In the genomic region with DNA sequence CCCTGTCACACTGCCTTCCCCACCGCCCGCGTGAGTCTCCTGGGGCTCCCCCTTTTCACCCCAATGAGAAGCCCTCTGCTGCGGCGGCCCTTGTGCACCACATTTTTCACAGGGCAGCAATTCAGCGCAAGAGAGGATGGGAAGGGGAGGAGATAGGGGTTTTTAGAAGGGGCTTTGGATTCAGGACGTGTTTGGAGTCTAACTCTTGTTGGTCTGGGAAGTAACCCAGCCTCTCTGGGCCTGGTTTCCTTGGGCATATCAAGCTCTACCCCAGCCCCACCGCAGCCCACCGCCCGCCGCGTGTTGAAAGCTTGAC, we compare ENCODE assay signal across 9 cellular contexts. TPM values are rescaled to one million over a fixed set of nuclear protein-coding genes. Genes with fewer than 3 reads are reported as not detected.
A peak's percentile ranks its signal among the peaks of the same experiment; 100 is the strongest.
DNase-seq lines count a peak whose midpoint lies in the region; ATAC-seq and TF ChIP-seq lines count a peak whose summit lies in the region.
"Had no signal": no experiment of that assay in that cellular context is flagged by ENCODE, and none has a peak within 500 bp of the region (broad histone marks: within the 10 kb centered on the region; RNA-seq: fewer than 3 reads in every experiment).

No MANE protein-coding gene starts in this region.

- peaks cover 4 to 15% (median 11%) of the 10 kb centered on the region in 4 donors for H3K4me1 ChIP-seq in liver (ENCODE audit: control insufficient read depth in 4 of 4, insufficient read depth in 4 of 4, low read length in 3 of 4)
- H3K4me1 ChIP-seq in suprapubic skin = peaks cover 20% of the 10 kb centered on the region

- peaks cover 14% of the 10 kb centered on the region for H3K4me1 Mint-ChIP-seq in activated CD4-positive, alpha-beta T cell treated with anti-CD3 and anti-CD28 coated beads, Interleukin-2, amount 10 ng/mL, durations not matched to agents 24 days and 14 days

- H3K36me3 ChIP-seq in liver (ENCODE audit: control insufficient read depth in 4 of 4, insufficient read depth in 3 of 4, low read depth in 1 of 4, low read length in 3 of 4) (no peaks in the 10 kb centered on the region), suprapubic skin (no peaks in the 10 kb centered on the region)

- H3K27me3 Mint-ChIP-seq in activated CD4-positive, alpha-beta T cell treated with anti-CD3 and anti-CD28 coated beads, Interleukin-2, amount 10 ng/mL, durations not matched to agents 24 days and 14 days = peaks cover 58% of the 10 kb centered on the region

- no peaks in the 10 kb centered on the region for H3K36me3 Mint-ChIP-seq in activated CD4-positive, alpha-beta T cell treated with anti-CD3 and anti-CD28 coated beads, Interleukin-2, amount 10 ng/mL, durations not matched to agents 24 days and 14 days (ENCODE audit: low read depth)

- TF ChIP-seq POLR2A in suprapubic skin (IDR thresholded peaks at IDR 0.05) = no peak
- TF ChIP-seq POLR2A in GM18505 (IDR thresholded peaks at IDR 0.05; ENCODE audit: borderline replicate concordance, extremely low read depth, insufficient read depth, insufficient read length) = no peak

- H3K27ac ChIP-seq in angular gyrus (ENCODE audit: low read depth, low read length) = peak overlapping the region; percentile 89
- H3K27ac ChIP-seq in liver (ENCODE audit: low read depth in 1 of 2, low read length in 2 of 2) = no peak overlapping the region
- peak overlapping the region; percentile 77 for H3K27ac ChIP-seq in suprapubic skin

- no peak for TF ChIP-seq CTCF in liver (IDR thresholded peaks at IDR 0.05; ENCODE audit: low read depth, low read length, missing input control)
- TF ChIP-seq CTCF in suprapubic skin (IDR thresholded peaks at IDR 0.05) = no peak

- H3K4me3 ChIP-seq in liver (ENCODE audit: low read depth in 1 of 3, low read length in 3 of 3) (peak overlapping the region in 2 of 3 donors; percentile 31 to 69), suprapubic skin (peak overlapping the region; percentile 76)

- no peak for TF ChIP-seq RAD21 in liver (IDR thresholded peaks at IDR 0.05)

- H3K27ac Mint-ChIP-seq in activated CD4-positive, alpha-beta T cell treated with anti-CD3 and anti-CD28 coated beads, Interleukin-2, amount 10 ng/mL, durations not matched to agents 24 days and 14 days = no peak overlapping the region

- intact Hi-C loops in activated CD4-positive, alpha-beta T cell treated with anti-CD3 and anti-CD28 coated beads, Interleukin-2, amount 10 ng/mL, durations not matched to agents 24 days and 14 days (cut with micrococcal nuclease) = loop anchor here (5.0 kb wide), 1 partner anchor 54 kb away; the partner anchor contains the start of gene PERP

- 17% methylated on average over 12 of the region's 12 CpGs for WGBS in liver
- 20% methylated on average over 10 of the region's 12 CpGs for WGBS in suprapubic skin

- no peak for ATAC-seq in GM18505 (IDR thresholded peaks at IDR 0.05; ENCODE audit: unreplicated experiment)

- peaks cover 2 to 13% (median 4%) of the 10 kb centered on the region in 4 donors for H3K27me3 ChIP-seq in liver (ENCODE audit: control insufficient read depth in 4 of 4, insufficient read depth in 4 of 4, low read length in 3 of 4)
- H3K27me3 ChIP-seq in suprapubic skin = peaks cover 47% of the 10 kb centered on the region

- TF ChIP-seq EP300 in suprapubic skin (IDR thresholded peaks at IDR 0.05) = no peak

- peak; percentile 62 for DNase-seq in activated CD4-positive, alpha-beta T cell treated with anti-CD3 and anti-CD28 coated beads, Interleukin-2, amount 10 ng/mL, durations not matched to agents 24 days and 14 days
- no peak for DNase-seq in activated CD4-positive, alpha-beta T cell treated with anti-CD3 and anti-CD28 coated beads for 1 hour
- DNase-seq in suprapubic skin (ENCODE audit: low spot score in 2 of 2) (no peak), NCI-H1048 (lab: John Stamatoyannopoulos, UW) (no peak)
- DNase-seq in activated effector memory CD4-positive, alpha-beta T cell treated with Interleukin-2 at 50 U/mL for 16 hours = no peak

- H3K9me3 ChIP-seq in liver (ENCODE audit: control insufficient read depth in 4 of 4, low read length in 3 of 4) (no peaks in the 10 kb centered on the region), suprapubic skin (no peaks in the 10 kb centered on the region)

- no peak overlapping the region for H3K9ac ChIP-seq in liver (ENCODE audit: low read depth in 1 of 2, low read length in 2 of 2)

- peak overlapping the region; percentile 72 for H3K4me3 Mint-ChIP-seq in activated CD4-positive, alpha-beta T cell treated with anti-CD3 and anti-CD28 coated beads, Interleukin-2, amount 10 ng/mL, durations not matched to agents 24 days and 14 days

- H3K9me3 Mint-ChIP-seq in activated CD4-positive, alpha-beta T cell treated with anti-CD3 and anti-CD28 coated beads, Interleukin-2, amount 10 ng/mL, durations not matched to agents 24 days and 14 days = no peaks in the 10 kb centered on the region

TF ChIP-seq in liver, 16 proteins besides CTCF, POLR2A, EP300 and RAD21:
- TF ChIP-seq HNF4A (conservative IDR thresholded peaks at IDR 0.05) = no peak
- TF ChIP-seq MAX (IDR thresholded peaks at IDR 0.05) = no peak
- TF ChIP-seq, protein P1, sequence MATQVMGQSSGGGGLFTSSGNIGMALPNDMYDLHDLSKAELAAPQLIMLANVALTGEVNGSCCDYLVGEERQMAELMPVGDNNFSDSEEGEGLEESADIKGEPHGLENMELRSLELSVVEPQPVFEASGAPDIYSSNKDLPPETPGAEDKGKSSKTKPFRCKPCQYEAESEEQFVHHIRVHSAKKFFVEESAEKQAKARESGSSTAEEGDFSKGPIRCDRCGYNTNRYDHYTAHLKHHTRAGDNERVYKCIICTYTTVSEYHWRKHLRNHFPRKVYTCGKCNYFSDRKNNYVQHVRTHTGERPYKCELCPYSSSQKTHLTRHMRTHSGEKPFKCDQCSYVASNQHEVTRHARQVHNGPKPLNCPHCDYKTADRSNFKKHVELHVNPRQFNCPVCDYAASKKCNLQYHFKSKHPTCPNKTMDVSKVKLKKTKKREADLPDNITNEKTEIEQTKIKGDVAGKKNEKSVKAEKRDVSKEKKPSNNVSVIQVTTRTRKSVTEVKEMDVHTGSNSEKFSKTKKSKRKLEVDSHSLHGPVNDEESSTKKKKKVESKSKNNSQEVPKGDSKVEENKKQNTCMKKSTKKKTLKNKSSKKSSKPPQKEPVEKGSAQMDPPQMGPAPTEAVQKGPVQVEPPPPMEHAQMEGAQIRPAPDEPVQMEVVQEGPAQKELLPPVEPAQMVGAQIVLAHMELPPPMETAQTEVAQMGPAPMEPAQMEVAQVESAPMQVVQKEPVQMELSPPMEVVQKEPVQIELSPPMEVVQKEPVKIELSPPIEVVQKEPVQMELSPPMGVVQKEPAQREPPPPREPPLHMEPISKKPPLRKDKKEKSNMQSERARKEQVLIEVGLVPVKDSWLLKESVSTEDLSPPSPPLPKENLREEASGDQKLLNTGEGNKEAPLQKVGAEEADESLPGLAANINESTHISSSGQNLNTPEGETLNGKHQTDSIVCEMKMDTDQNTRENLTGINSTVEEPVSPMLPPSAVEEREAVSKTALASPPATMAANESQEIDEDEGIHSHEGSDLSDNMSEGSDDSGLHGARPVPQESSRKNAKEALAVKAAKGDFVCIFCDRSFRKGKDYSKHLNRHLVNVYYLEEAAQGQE (IDR thresholded peaks at IDR 0.05) = no peak
- no peak for TF ChIP-seq TAF1 (conservative IDR thresholded peaks at IDR 0.05)
- no peak for TF ChIP-seq JUND (IDR thresholded peaks at IDR 0.05)
- TF ChIP-seq YY1 (IDR thresholded peaks at IDR 0.05) = no peak
- TF ChIP-seq NR2F2 (IDR thresholded peaks at IDR 0.05) = no peak
- TF ChIP-seq GABPA (IDR thresholded peaks at IDR 0.05 in 1 of 2, conservative IDR thresholded peaks at IDR 0.05 in 1 of 2) = no peak
- no peak for TF ChIP-seq SP1 (IDR thresholded peaks at IDR 0.05)
- TF ChIP-seq ATF3 (IDR thresholded peaks at IDR 0.05) = no peak
- TF ChIP-seq HNF4G (IDR thresholded peaks at IDR 0.05) = no peak
- TF ChIP-seq EGR1 (IDR thresholded peaks at IDR 0.05; ENCODE audit: low read depth in 2 of 2) = no peak
- TF ChIP-seq FOXA2 (IDR thresholded peaks at IDR 0.05) = no peak
- no peak for TF ChIP-seq FOXA1 (IDR thresholded peaks at IDR 0.05)
- TF ChIP-seq, protein P2, sequence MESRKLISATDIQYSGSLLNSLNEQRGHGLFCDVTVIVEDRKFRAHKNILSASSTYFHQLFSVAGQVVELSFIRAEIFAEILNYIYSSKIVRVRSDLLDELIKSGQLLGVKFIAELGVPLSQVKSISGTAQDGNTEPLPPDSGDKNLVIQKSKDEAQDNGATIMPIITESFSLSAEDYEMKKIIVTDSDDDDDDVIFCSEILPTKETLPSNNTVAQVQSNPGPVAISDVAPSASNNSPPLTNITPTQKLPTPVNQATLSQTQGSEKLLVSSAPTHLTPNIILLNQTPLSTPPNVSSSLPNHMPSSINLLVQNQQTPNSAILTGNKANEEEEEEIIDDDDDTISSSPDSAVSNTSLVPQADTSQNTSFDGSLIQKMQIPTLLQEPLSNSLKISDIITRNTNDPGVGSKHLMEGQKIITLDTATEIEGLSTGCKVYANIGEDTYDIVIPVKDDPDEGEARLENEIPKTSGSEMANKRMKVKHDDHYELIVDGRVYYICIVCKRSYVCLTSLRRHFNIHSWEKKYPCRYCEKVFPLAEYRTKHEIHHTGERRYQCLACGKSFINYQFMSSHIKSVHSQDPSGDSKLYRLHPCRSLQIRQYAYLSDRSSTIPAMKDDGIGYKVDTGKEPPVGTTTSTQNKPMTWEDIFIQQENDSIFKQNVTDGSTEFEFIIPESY (IDR thresholded peaks at IDR 0.05) = no peak
- no peak for TF ChIP-seq RXRA (IDR thresholded peaks at IDR 0.05)

RNA-seq across cellular contexts. Expression of gene ARFGEF3, which starts 0.7 kb away (rescaled TPM):
- total RNA-seq in activated CD4-positive, alpha-beta T cell treated with anti-CD3 and anti-CD28 coated beads, Interleukin-2, amount 10 ng/mL, durations not matched to agents 24 days and 14 days = 0.47 TPM in 2 replicates
- total RNA-seq in liver = under 1 TPM; 0.19 to 0.33 TPM
- under 1 TPM; 0.06 to 0.13 TPM for polyA plus RNA-seq in liver
- total RNA-seq in suprapubic skin = 10 to 100 TPM in 2 of 4 donors, 1 to 10 TPM in 2; 5.1 to 20.6 (median 9.6) TPM

RNA-seq across cellular contexts. Expression of gene PERP, which starts 53.9 kb away (rescaled TPM):
- 4.8 TPM in 2 replicates for total RNA-seq in activated CD4-positive, alpha-beta T cell treated with anti-CD3 and anti-CD28 coated beads, Interleukin-2, amount 10 ng/mL, durations not matched to agents 24 days and 14 days
- total RNA-seq in liver (10 to 100 TPM; 14.7 to 23.8 TPM), suprapubic skin (1,000 to 10,000 TPM in 3 of 4 donors, 100 to 1,000 TPM in 1; 715 to 1,965 (median 1,827) TPM)
- polyA plus RNA-seq in liver = 10 to 100 TPM; 36.8 to 57.8 TPM

RNA-seq across cellular contexts. Expression of gene PBOV1, which starts 57.2 kb away (rescaled TPM):
- not detected in 2 replicates for total RNA-seq in activated CD4-positive, alpha-beta T cell treated with anti-CD3 and anti-CD28 coated beads, Interleukin-2, amount 10 ng/mL, durations not matched to agents 24 days and 14 days
- not detected for total RNA-seq in liver
- not detected for polyA plus RNA-seq in liver
- total RNA-seq in suprapubic skin = not detected
- total RNA-seq: activated CD8-positive, alpha-beta memory T cell treated with anti-CD3 and anti-CD28 coated beads for 36 hours had no signal

Comparison
In these comparisons a context has a peak if more than half of its experiments do, and no peak if none do; other contexts are left out.
1. H3K27ac ChIP-seq: peak in angular gyrus (single experiment) and suprapubic skin (single experiment); none in liver (0 of 2).
2. RNA of gene PERP, which starts 53.9 kb away (total RNA-seq): 715 to 1,965 TPM in suprapubic skin; 14.7 to 23.8 TPM in liver and 4.8 TPM in activated CD4-positive, alpha-beta T cell treated with anti-CD3 and anti-CD28 coated beads, Interleukin-2, amount 10 ng/mL, durations not matched to agents 24 days and 14 days; every median in the first group is over 10 times any median in the second.